ENCODE assay signal across 26 cellular contexts in the genomic region with DNA sequence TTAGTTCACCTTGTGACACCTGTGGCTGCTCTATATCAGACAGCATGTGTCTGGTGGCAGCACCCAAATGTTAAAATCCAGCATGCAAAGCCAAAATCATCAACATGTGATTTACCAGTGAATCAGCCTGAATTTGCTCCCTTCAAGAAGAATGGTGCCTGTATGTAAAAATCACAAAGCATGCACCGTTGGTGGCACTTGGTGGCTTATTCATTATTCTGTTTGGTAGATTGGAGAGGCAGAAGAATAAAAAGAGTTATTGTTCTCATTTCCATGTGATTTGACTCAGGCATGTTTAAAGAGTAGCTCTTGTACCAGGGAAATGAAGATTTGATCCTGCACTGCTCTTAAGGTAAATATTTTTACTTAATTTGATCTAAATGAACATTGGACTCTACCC.
"Had no signal": no experiment of that assay in that cellular context is flagged by ENCODE, and none has a peak within 500 bp of the region (broad histone marks: within the 10 kb centered on the region; RNA-seq: fewer than 3 reads in every experiment).

No MANE protein-coding gene starts in this region.

- H3K27ac ChIP-seq: lower lobe of right lung, testis, tibial artery had no signal

- H3K9me3 ChIP-seq: lower lobe of right lung, mucosa of descending colon, testis, tibial artery had no signal

- H3K27me3 ChIP-seq: testis, tibial artery had no signal

- H3K4me1 Mint-ChIP-seq: immature natural killer cell; memory B cell; naive B cell; stimulated activated effector memory CD8-positive, alpha-beta T cell treated with anti-CD3 and anti-CD28 coated beads, Interleukin-12 subunit alpha, Interleukin-12 subunit beta, amount 100 ng/mL, for 72 hours had no signal

- H3K4me1 ChIP-seq: lower lobe of right lung, tibial artery had no signal

- H3K36me3 Mint-ChIP-seq: immature natural killer cell; memory B cell; mesothelial cell of epicardium; naive B cell; natural killer cell treated with Interleukin-12 subunit alpha and Interleukin-12 subunit beta and Interleukin-15 and Interleukin-18, amount 100 ng/mL, for 72 hours; stimulated activated effector memory CD8-positive, alpha-beta T cell treated with anti-CD3 and anti-CD28 coated beads, Interleukin-12 subunit alpha, Interleukin-12 subunit beta, amount 100 ng/mL, for 72 hours; type B pancreatic cell had no signal

- DNase-seq: cortex of kidney; effector memory CD8-positive, alpha-beta T cell; hypothalamus; immature natural killer cell; islet precursor cell; kidney glomerular epithelial cell; left colon; left ventricle myocardium superior; lower lobe of right lung; mucosa of descending colon; naive B cell; posterior cingulate gyrus; stimulated activated CD4-positive, alpha-beta T cell treated with anti-CD3 and anti-CD28 coated beads, Interleukin-2, amount 100 ng/mL, for 24 hours; stimulated activated CD4-positive, alpha-beta T cell treated with anti-CD3 and anti-CD28 coated beads, Interleukin-4, amount 100 ng/mL, for 24 hours; stimulated activated naive CD8-positive, alpha-beta T cell treated with anti-CD3 and anti-CD28 coated beads, Interleukin-15, Interleukin-2, amounts not matched to agents 100 U/mL and 50 U/mL, for 24 hours; substantia nigra; testis; tibial artery had no signal

- H3K4me3 ChIP-seq: lower lobe of right lung, mucosa of descending colon, smooth muscle cell, testis, tibial artery had no signal

- H3K27me3 Mint-ChIP-seq: effector memory CD8-positive, alpha-beta T cell; memory B cell; naive B cell; type B pancreatic cell had no signal

- ATAC-seq: effector memory CD8-positive, alpha-beta T cell; left colon; left ventricle myocardium superior; lower lobe of right lung; mucosa of descending colon; natural killer cell treated with Interleukin-12 subunit alpha and Interleukin-12 subunit beta and Interleukin-15 and Interleukin-18, amount 100 ng/mL, for 72 hours; sciatic nerve; stimulated activated effector memory CD8-positive, alpha-beta T cell treated with anti-CD3 and anti-CD28 coated beads, Interleukin-12 subunit alpha, Interleukin-12 subunit beta, amount 100 ng/mL, for 72 hours; stimulated activated naive CD8-positive, alpha-beta T cell treated with anti-CD3 and anti-CD28 coated beads, Interleukin-15, Interleukin-2, amounts not matched to agents 100 U/mL and 50 U/mL, for 24 hours had no signal

- H3K36me3 ChIP-seq: lower lobe of right lung, tibial artery had no signal

- H3K27ac Mint-ChIP-seq: effector memory CD8-positive, alpha-beta T cell; immature natural killer cell; memory B cell; mesothelial cell of epicardium; naive B cell; natural killer cell treated with Interleukin-12 subunit alpha and Interleukin-12 subunit beta and Interleukin-15 and Interleukin-18, amount 100 ng/mL, for 72 hours; stimulated activated effector memory CD8-positive, alpha-beta T cell treated with anti-CD3 and anti-CD28 coated beads, Interleukin-12 subunit alpha, Interleukin-12 subunit beta, amount 100 ng/mL, for 72 hours; type B pancreatic cell had no signal

- H3K4me3 Mint-ChIP-seq: effector memory CD8-positive, alpha-beta T cell; immature natural killer cell; memory B cell; mesothelial cell of epicardium; naive B cell; natural killer cell treated with Interleukin-12 subunit alpha and Interleukin-12 subunit beta and Interleukin-15 and Interleukin-18, amount 100 ng/mL, for 72 hours; neural crest cell; stimulated activated effector memory CD8-positive, alpha-beta T cell treated with anti-CD3 and anti-CD28 coated beads, Interleukin-12 subunit alpha, Interleukin-12 subunit beta, amount 100 ng/mL, for 72 hours; type B pancreatic cell had no signal

- H3K9me3 Mint-ChIP-seq: effector memory CD8-positive, alpha-beta T cell; immature natural killer cell; mesothelial cell of epicardium; natural killer cell treated with Interleukin-12 subunit alpha and Interleukin-12 subunit beta and Interleukin-15 and Interleukin-18, amount 100 ng/mL, for 72 hours; neural crest cell; stimulated activated effector memory CD8-positive, alpha-beta T cell treated with anti-CD3 and anti-CD28 coated beads, Interleukin-12 subunit alpha, Interleukin-12 subunit beta, amount 100 ng/mL, for 72 hours; type B pancreatic cell had no signal

- H3K4me2 ChIP-seq: smooth muscle cell had no signal
